In genomic region chr9:113499876-113500497, GRCh38 we compare ENCODE assay signal across 1 cellular context.
TF ChIP-seq lines count a peak whose summit lies in the region.

No MANE protein-coding gene starts in this region.

TF ChIP-seq in H1, 55 proteins besides CTCF, POLR2A, EP300 and RAD21:
- no peak for TF ChIP-seq JUN (IDR thresholded peaks at IDR 0.05; ENCODE audit: low read depth, low read length)
- TF ChIP-seq SIN3A (conservative IDR thresholded peaks at IDR 0.05 in 1 of 2, IDR thresholded peaks at IDR 0.05 in 1 of 2; ENCODE audit: low read depth in 1 of 2, low read length in 2 of 2), result no peak
- no peak for TF ChIP-seq CEBPB (IDR thresholded peaks at IDR 0.05; ENCODE audit: low read depth, low read length)
- TF ChIP-seq TBP (IDR thresholded peaks at IDR 0.05; ENCODE audit: low read depth, low read length), result no peak
- TF ChIP-seq ATF2 (IDR thresholded peaks at IDR 0.05; ENCODE audit: low read length), result no peak
- TF ChIP-seq SP4 (IDR thresholded peaks at IDR 0.05; ENCODE audit: low read length), result no peak
- TF ChIP-seq SP1 (IDR thresholded peaks at IDR 0.05; ENCODE audit: low read depth, low read length), result no peak
- no peak for TF ChIP-seq FOSL1 (IDR thresholded peaks at IDR 0.05; ENCODE audit: insufficient read depth, low read depth, low read length)
- no peak for TF ChIP-seq USF2 (IDR thresholded peaks at IDR 0.05; ENCODE audit: low read length)
- no peak for TF ChIP-seq SIX5 (IDR thresholded peaks at IDR 0.05; ENCODE audit: low read depth, low read length)
- no peak for TF ChIP-seq RFX5 (IDR thresholded peaks at IDR 0.05; ENCODE audit: borderline replicate concordance, low read depth, low read length)
- TF ChIP-seq MAX (IDR thresholded peaks at IDR 0.05), result no peak
- TF ChIP-seq SP2 (IDR thresholded peaks at IDR 0.05; ENCODE audit: low read length), result no peak
- no peak for TF ChIP-seq BACH1 (IDR thresholded peaks at IDR 0.05; ENCODE audit: low read length)
- no peak for TF ChIP-seq TAF1 (IDR thresholded peaks at IDR 0.05; ENCODE audit: low read depth, low read length)
- TF ChIP-seq TAF7 (optimal IDR thresholded peaks at IDR 0.05; ENCODE audit: borderline replicate concordance, low read depth, low read length), result no peak
TF ChIP-seq in H1: peak in this region for 0.
